10 cellular contexts compared by ENCODE assay signal in genomic region chr16:11799017-11799381, GRCh38. TPM values are rescaled to one million over a fixed set of nuclear protein-coding genes. Genes with fewer than 3 reads are reported as not detected.
DNase-seq lines count a peak whose midpoint lies in the region; ATAC-seq, FAIRE-seq and TF ChIP-seq lines count a peak whose summit lies in the region.
"Had no signal": no experiment of that assay in that cellular context is flagged by ENCODE, and none has a peak within 500 bp of the region (broad histone marks: within the 10 kb centered on the region; RNA-seq: fewer than 3 reads in every experiment).

No MANE protein-coding gene starts in this region.

- H3K9ac ChIP-seq in keratinocyte (ENCODE audit: control insufficient read depth, extremely low read depth, insufficient read depth, low read length): no peak overlapping the region

- CTCF ChIA-PET in activated CD4-positive, alpha-beta memory T cell treated with anti-CD3 and anti-CD28 coated beads, Interleukin-2, amount 10 ng/mL, durations not matched to agents 7 days and 5 days (lab: Charles Lee): interaction anchor here (1.0 to 4.6 kb wide), 6 partner anchors 9 to 269 kb away, joined by 4 to 52 read pairs (median 11); partner anchors contain the start of gene TXNDC11

- TF ChIP-seq CTCF in keratinocyte (optimal IDR thresholded peaks at IDR 0.05 in 1 of 3, IDR thresholded peaks at IDR 0.05 in 1 of 3, conservative IDR thresholded peaks at IDR 0.05 in 1 of 3; ENCODE audit: extremely low read depth in 1 of 3, insufficient read depth in 2 of 3, low read length in 3 of 3): no peak

- no peak overlapping the region for H2AFZ ChIP-seq in keratinocyte (ENCODE audit: control insufficient read depth, low read length)

- 92% methylated on average over 10 of the region's 10 CpGs for WGBS in thymus

- H3K27ac ChIP-seq in keratinocyte (ENCODE audit: control insufficient read depth, insufficient read depth, low read length) (no peak overlapping the region), thymus (ENCODE audit: low read depth) (peak overlapping the region; percentile 31), substantia nigra (ENCODE audit: low read depth, low read length, poor library complexity, severe bottlenecking) (no peak overlapping the region)

- POLR2A ChIA-PET in activated CD4-positive, alpha-beta memory T cell treated with anti-CD3 and anti-CD28 coated beads, Interleukin-2, amount 10 ng/mL, durations not matched to agents 7 days and 5 days (lab: Charles Lee): interaction anchor here (1.0 to 6.2 kb wide), 7 partner anchors 11 to 264 kb away, joined by 4 to 165 read pairs (median 16); partner anchors contain the start of genes RSL1D1 and TXNDC11

- H3K4me1 Mint-ChIP-seq in activated naive CD4-positive, alpha-beta T cell treated with anti-CD3 and anti-CD28 coated beads, Interleukin-2, amount 50 U/mL, for 24 hours: peaks cover 63% of the 10 kb centered on the region
- H3K4me1 Mint-ChIP-seq in activated CD4-positive, alpha-beta memory T cell treated with anti-CD3 and anti-CD28 coated beads, Interleukin-2, amount 10 ng/mL, durations not matched to agents 7 days and 5 days: peaks cover 53% of the 10 kb centered on the region

- no peaks in the 10 kb centered on the region for H3K27me3 ChIP-seq in keratinocyte (ENCODE audit: control insufficient read depth, extremely low read depth, insufficient read depth, low read length)
- no peaks in the 10 kb centered on the region for H3K27me3 ChIP-seq in thymus (ENCODE audit: control insufficient read depth, insufficient read depth)

- no peak for ATAC-seq in GM19467 (IDR thresholded peaks at IDR 0.05; ENCODE audit: unreplicated experiment)

- peak overlapping the region; percentile 93 for H3K4me2 ChIP-seq in keratinocyte (ENCODE audit: control insufficient read depth, extremely low read depth, insufficient read depth, low read depth, low read length)

- DNase-seq in activated naive CD4-positive, alpha-beta T cell treated with Interleukin-2 at 50 U/mL for 16 hours: no peak
- no peak for DNase-seq in activated CD4-positive, alpha-beta memory T cell treated with anti-CD3 and anti-CD28 coated beads, Interleukin-2, amount 10 ng/mL, durations not matched to agents 7 days and 5 days
- DNase-seq in keratinocyte (ENCODE audit: low read depth, low spot score) (no peak), G401 (ENCODE audit: low spot score) (no peak), substantia nigra (lab: John Stamatoyannopoulos, UW) (no peak)
- DNase-seq: stimulated activated CD4-positive, alpha-beta T cell treated with anti-CD3 and anti-CD28 coated beads, Interleukin-2, amount 100 ng/mL, for 24 hours had no signal

- H3K36me3 ChIP-seq in keratinocyte (ENCODE audit: control insufficient read depth in 2 of 2, extremely low read depth in 1 of 2, insufficient read depth in 2 of 2, low read length in 2 of 2) (no peaks in the 10 kb centered on the region), thymus (ENCODE audit: control insufficient read depth, insufficient read depth) (no peaks in the 10 kb centered on the region)

- H3K9me3 Mint-ChIP-seq in activated naive CD4-positive, alpha-beta T cell treated with anti-CD3 and anti-CD28 coated beads, Interleukin-2, amount 50 U/mL, for 24 hours: no peaks in the 10 kb centered on the region
- no peaks in the 10 kb centered on the region for H3K9me3 Mint-ChIP-seq in activated CD4-positive, alpha-beta memory T cell treated with anti-CD3 and anti-CD28 coated beads, Interleukin-2, amount 10 ng/mL, durations not matched to agents 7 days and 5 days

- no peaks in the 10 kb centered on the region for H3K9me3 ChIP-seq in keratinocyte (ENCODE audit: control insufficient read depth, low read depth, low read length)
- H3K9me3 ChIP-seq in thymus (ENCODE audit: control insufficient read depth): no peaks in the 10 kb centered on the region

- no peak for FAIRE-seq in keratinocyte (lab: Jason Lieb, UNC)
- FAIRE-seq: kidney had no signal

- in situ Hi-C loops in G401 (cut with HindIII; ENCODE audit: low sequenced_read_pairs): no loop called here

- peaks cover under 1% of the 10 kb centered on the region for H3K9me1 ChIP-seq in keratinocyte (ENCODE audit: control insufficient read depth, extremely low read depth, insufficient read depth, low read length)

- H3K36me3 Mint-ChIP-seq in activated naive CD4-positive, alpha-beta T cell treated with anti-CD3 and anti-CD28 coated beads, Interleukin-2, amount 50 U/mL, for 24 hours: peaks cover 8% of the 10 kb centered on the region
- H3K36me3 Mint-ChIP-seq in activated CD4-positive, alpha-beta memory T cell treated with anti-CD3 and anti-CD28 coated beads, Interleukin-2, amount 10 ng/mL, durations not matched to agents 7 days and 5 days (ENCODE audit: low read depth): peaks cover 28% of the 10 kb centered on the region

- H3K27ac Mint-ChIP-seq in activated naive CD4-positive, alpha-beta T cell treated with anti-CD3 and anti-CD28 coated beads, Interleukin-2, amount 50 U/mL, for 24 hours: peak overlapping the region; percentile 87
- peak overlapping the region; percentile 88 for H3K27ac Mint-ChIP-seq in activated CD4-positive, alpha-beta memory T cell treated with anti-CD3 and anti-CD28 coated beads, Interleukin-2, amount 10 ng/mL, durations not matched to agents 7 days and 5 days

- peaks cover 49% of the 10 kb centered on the region for H3K79me2 ChIP-seq in keratinocyte (ENCODE audit: control insufficient read depth, insufficient read depth, low read length)

- dilution Hi-C loops in keratinocyte (cut with MboI; ENCODE audit: extremely low pct_ligation_motif_present, low sequenced_read_pairs): no loop called here

- no peaks in the 10 kb centered on the region for H4K20me1 ChIP-seq in keratinocyte (ENCODE audit: control insufficient read depth, extremely low read depth, insufficient read depth, low read length)

- H3K4me1 ChIP-seq in keratinocyte (ENCODE audit: control insufficient read depth, extremely low read depth, insufficient read depth, low read length) (peaks cover 29% of the 10 kb centered on the region), thymus (ENCODE audit: control insufficient read depth, insufficient read depth, low read length) (peaks cover 37% of the 10 kb centered on the region)

- H3K27me3 Mint-ChIP-seq in activated naive CD4-positive, alpha-beta T cell treated with anti-CD3 and anti-CD28 coated beads, Interleukin-2, amount 50 U/mL, for 24 hours: no peaks in the 10 kb centered on the region
- no peaks in the 10 kb centered on the region for H3K27me3 Mint-ChIP-seq in activated CD4-positive, alpha-beta memory T cell treated with anti-CD3 and anti-CD28 coated beads, Interleukin-2, amount 10 ng/mL, durations not matched to agents 7 days and 5 days

- H3K4me3 ChIP-seq in keratinocyte (ENCODE audit: control insufficient read depth in 2 of 3, extremely low read depth in 1 of 3, insufficient read depth in 2 of 3, low read depth in 1 of 3, low read length in 3 of 3): peak overlapping the region in 1 of 3 experiments; percentile 92
- no peak overlapping the region for H3K4me3 ChIP-seq in thymus (ENCODE audit: low read length)

- peak overlapping the region; percentile 91 for H3K4me3 Mint-ChIP-seq in activated naive CD4-positive, alpha-beta T cell treated with anti-CD3 and anti-CD28 coated beads, Interleukin-2, amount 50 U/mL, for 24 hours
- peak overlapping the region; percentile 97 for H3K4me3 Mint-ChIP-seq in activated CD4-positive, alpha-beta memory T cell treated with anti-CD3 and anti-CD28 coated beads, Interleukin-2, amount 10 ng/mL, durations not matched to agents 7 days and 5 days

RNA-seq across cellular contexts. Expression of gene ZC3H7A, which starts 1.9 kb away (rescaled TPM):
- total RNA-seq in activated CD4-positive, alpha-beta memory T cell treated with anti-CD3 and anti-CD28 coated beads, Interleukin-2, amount 10 ng/mL, durations not matched to agents 7 days and 5 days: 10 to 100 TPM; 68.9 to 70.9 TPM
- polyA plus RNA-seq in keratinocyte: 23.0 to 51.4 TPM (median 43.9 TPM) in 3 replicates
- polyA plus RNA-seq in keratinocyte (2011; ENCODE audit: low read depth): 75.3 TPM
- polyA plus RNA-seq in keratinocyte (2011; cell fraction: cytosol; rRNA removed): 41.0 and 72.1 TPM in 2 replicates
- polyA plus RNA-seq in keratinocyte (2011; cell fraction: nucleus; rRNA removed): 88.0 and 106 TPM in 2 replicates
- 20.7 and 32.5 TPM in 2 replicates for polyA plus RNA-seq in keratinocyte (2012; ENCODE audit: low replicate concordance)
- polyA minus RNA-seq in keratinocyte: 20.4 to 40.8 TPM (median 22.9 TPM) in 3 replicates
- 16.7 TPM for polyA minus RNA-seq in keratinocyte (2011; cell fraction: cytosol; rRNA and poly(A)+ RNA removed)
- 21.2 and 47.1 TPM in 2 replicates for polyA minus RNA-seq in keratinocyte (2011; cell fraction: nucleus; rRNA and poly(A)+ RNA removed)
- polyA plus RNA-seq in thymus: 69.4 TPM
- total RNA-seq in G401 (2014; rRNA removed; shearing (Covaris generic)): 37.0 and 54.2 TPM in 2 replicates

RNA-seq across cellular contexts. Expression of gene RSL1D1, which starts 52.3 kb away (rescaled TPM):
- total RNA-seq in activated CD4-positive, alpha-beta memory T cell treated with anti-CD3 and anti-CD28 coated beads, Interleukin-2, amount 10 ng/mL, durations not matched to agents 7 days and 5 days: 100 to 1,000 TPM; 146 to 157 TPM
- polyA plus RNA-seq in keratinocyte: 84.2 to 185 TPM (median 172 TPM) in 3 replicates
- 255 TPM for polyA plus RNA-seq in keratinocyte (2011; ENCODE audit: low read depth)
- 171 and 313 TPM in 2 replicates for polyA plus RNA-seq in keratinocyte (2011; cell fraction: cytosol; rRNA removed)
- polyA plus RNA-seq in keratinocyte (2011; cell fraction: nucleus; rRNA removed): 79.4 and 121 TPM in 2 replicates
- polyA plus RNA-seq in keratinocyte (2012; ENCODE audit: low replicate concordance): 132 and 161 TPM in 2 replicates
- polyA minus RNA-seq in keratinocyte: 7.4 to 81.4 TPM (median 39.6 TPM) in 3 replicates
- polyA minus RNA-seq in keratinocyte (2011; cell fraction: cytosol; rRNA and poly(A)+ RNA removed): 115 TPM
- 18.3 and 47.7 TPM in 2 replicates for polyA minus RNA-seq in keratinocyte (2011; cell fraction: nucleus; rRNA and poly(A)+ RNA removed)
- polyA plus RNA-seq in thymus: 107 TPM
- total RNA-seq in G401 (2014; rRNA removed; shearing (Covaris generic)): 391 and 624 TPM in 2 replicates

RNA-seq across cellular contexts. Expression of gene TXNDC11, which starts 56.3 kb away (rescaled TPM):
- total RNA-seq in activated CD4-positive, alpha-beta memory T cell treated with anti-CD3 and anti-CD28 coated beads, Interleukin-2, amount 10 ng/mL, durations not matched to agents 7 days and 5 days: 10 to 100 TPM; 45.3 to 46.6 TPM
- 34.2 to 50.3 TPM (median 35.9 TPM) in 3 replicates for polyA plus RNA-seq in keratinocyte
- polyA plus RNA-seq in keratinocyte (2011; ENCODE audit: low read depth): 28.8 TPM
- polyA plus RNA-seq in keratinocyte (2011; cell fraction: cytosol; rRNA removed): 24.6 and 26.6 TPM in 2 replicates
- polyA plus RNA-seq in keratinocyte (2011; cell fraction: nucleus; rRNA removed): 54.3 and 56.9 TPM in 2 replicates
- 19.0 and 27.4 TPM in 2 replicates for polyA plus RNA-seq in keratinocyte (2012; ENCODE audit: low replicate concordance)
- polyA minus RNA-seq in keratinocyte: 30.2 to 35.8 TPM (median 33.7 TPM) in 3 replicates
- 16.3 TPM for polyA minus RNA-seq in keratinocyte (2011; cell fraction: cytosol; rRNA and poly(A)+ RNA removed)
- 29.4 and 43.4 TPM in 2 replicates for polyA minus RNA-seq in keratinocyte (2011; cell fraction: nucleus; rRNA and poly(A)+ RNA removed)
- 46.4 TPM for polyA plus RNA-seq in thymus
- total RNA-seq in G401 (2014; rRNA removed; shearing (Covaris generic)): 25.4 and 31.9 TPM in 2 replicates
